13 cellular contexts compared by ENCODE assay signal in genomic region chr13:32150239-32150638, GRCh38.
DNase-seq lines count a peak whose midpoint lies in the region; ATAC-seq and TF ChIP-seq lines count a peak whose summit lies in the region.
"Had no signal": no experiment of that assay in that cellular context is flagged by ENCODE, and none has a peak within 500 bp of the region (broad histone marks: within the 10 kb centered on the region; RNA-seq: fewer than 3 reads in every experiment).

No MANE protein-coding gene starts in this region.

- H3K4me3 ChIP-seq in cardiac fibroblast (replicated peaks in 1 of 2; ENCODE audit: low read depth in 2 of 2, low read length in 2 of 2): no peak overlapping the region
- no peak overlapping the region for H3K4me3 ChIP-seq in heart right ventricle
- no peak overlapping the region for H3K4me3 ChIP-seq in rectal smooth muscle tissue (ENCODE audit: low read length)
- no peak overlapping the region for H3K4me3 ChIP-seq in uterus
- H3K4me3 ChIP-seq: colonic mucosa had no signal

- no peak for TF ChIP-seq POLR2A in uterus (IDR thresholded peaks at IDR 0.05)

- H3K4me1 ChIP-seq in heart right ventricle (peaks cover 0 to 46% (median 21%) of the 10 kb centered on the region in 9 donors), rectal smooth muscle tissue (ENCODE audit: control insufficient read depth, insufficient read depth, low read length) (peaks cover 18% of the 10 kb centered on the region), uterus (no peaks in the 10 kb centered on the region)
- H3K4me1 ChIP-seq: colonic mucosa had no signal

- no peak for TF ChIP-seq CTCF in cardiac fibroblast (IDR thresholded peaks at IDR 0.05; ENCODE audit: low read depth, low read length)
- TF ChIP-seq CTCF in heart right ventricle (IDR thresholded peaks at IDR 0.05): no peak
- TF ChIP-seq CTCF in uterus (IDR thresholded peaks at IDR 0.05): no peak

- H3K27me3 ChIP-seq in heart right ventricle: no peaks in the 10 kb centered on the region
- no peaks in the 10 kb centered on the region for H3K27me3 ChIP-seq in rectal smooth muscle tissue (ENCODE audit: control insufficient read depth, insufficient read depth, low read length)
- H3K27me3 ChIP-seq in uterus: no peaks in the 10 kb centered on the region
- H3K27me3 ChIP-seq: colonic mucosa had no signal

- peak; percentile 7 to 61 for DNase-seq in cardiac fibroblast (ENCODE audit: low read depth in 2 of 2)
- peak in 1 of 2 donors; percentile 61 for DNase-seq in heart right ventricle
- DNase-seq in uterus: peak; percentile 28 to 38
- DNase-seq in GM19240 (ENCODE audit: insufficient read length, low spot score): no peak
- DNase-seq: activated CD4-positive, alpha-beta T cell treated with anti-CD3 and anti-CD28 coated beads, Interleukin-2, amount 10 ng/mL, durations not matched to agents 24 days and 14 days; COR-L47; naive B cell; NCI-H1417 treated with DMSO at 0.1 percent for 48 hours; stimulated activated CD4-positive, alpha-beta T cell treated with anti-CD3 and anti-CD28 coated beads, Interleukin-12 subunit alpha, Interleukin-12 subunit beta, amount 100 ng/mL, for 4 hours had no signal

- no peaks in the 10 kb centered on the region for H3K9me3 ChIP-seq in heart right ventricle
- no peaks in the 10 kb centered on the region for H3K9me3 ChIP-seq in uterus
- H3K9me3 ChIP-seq: colonic mucosa had no signal

- intact Hi-C loops in heart right ventricle (cut with DNase I) (loop anchor here in 1 of 10 donors (5.0 kb wide), 1 partner anchor 33 kb away; no protein-coding TSS in a partner anchor), uterus (cut with DNase I; ENCODE audit: low total_unique reads) (no loop called here)

- peak overlapping the region; percentile 41 to 89 (median 79) for H3K27ac ChIP-seq in heart right ventricle
- peak overlapping the region; percentile 81 for H3K27ac ChIP-seq in rectal smooth muscle tissue (ENCODE audit: low read depth, low read length)
- peak overlapping the region; percentile 71 to 76 for H3K27ac ChIP-seq in uterus
- H3K27ac ChIP-seq: colonic mucosa had no signal

- H3K36me3 ChIP-seq in heart right ventricle (peaks cover 0 to 47% (median 6%) of the 10 kb centered on the region in 9 donors), rectal smooth muscle tissue (ENCODE audit: control insufficient read depth, insufficient read depth, low read length) (no peaks in the 10 kb centered on the region), uterus (no peaks in the 10 kb centered on the region)
- H3K36me3 ChIP-seq: colonic mucosa had no signal

- peak; percentile 52 to 82 (median 76) for ATAC-seq in heart right ventricle
- ATAC-seq in GM18519 (IDR thresholded peaks at IDR 0.05; ENCODE audit: low FRiP score, unreplicated experiment): no peak
- no peak for ATAC-seq in HG02588 (IDR thresholded peaks at IDR 0.05; ENCODE audit: unreplicated experiment)

- no peak overlapping the region for H3K9ac ChIP-seq in rectal smooth muscle tissue (ENCODE audit: low read length)

- 36 to 55% methylated on average over 1 of the region's 1 CpG for WGBS in heart right ventricle, 2 donors

Comparison
In these comparisons a context has a peak if more than half of its experiments do, and no peak if none do; other contexts are left out.
1. ATAC-seq: peak in heart right ventricle (8 of 8); none in GM18519 (single experiment) and HG02588 (single experiment).
2. Peak in every context shown above with its lines, with median percentiles within 50 percentile points of each other: H3K27ac ChIP-seq.